ENCODE assay signal across 25 cellular contexts in the genomic region with DNA sequence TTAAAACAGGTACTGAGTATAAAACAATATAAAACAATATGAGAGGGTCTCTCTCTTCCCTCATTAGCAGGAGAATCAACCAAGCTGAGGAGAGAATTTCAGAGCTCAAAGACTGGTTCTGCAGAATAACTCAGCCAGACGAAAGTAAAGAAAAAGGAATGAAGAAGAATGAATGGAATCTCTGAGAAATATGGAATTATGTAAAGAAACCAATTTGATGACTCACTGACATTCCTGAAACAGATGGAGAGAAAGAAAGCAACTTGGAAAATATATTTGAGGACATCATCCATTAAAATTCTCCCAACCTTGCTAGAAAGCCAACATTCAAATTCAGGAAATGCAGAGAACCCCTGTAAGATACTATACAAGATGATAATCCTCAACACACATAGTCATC.
A peak's percentile ranks its signal among the peaks of the same experiment; 100 is the strongest.
DNase-seq lines count a peak whose midpoint lies in the region; ATAC-seq, FAIRE-seq and TF ChIP-seq lines count a peak whose summit lies in the region.
"Had no signal": no experiment of that assay in that cellular context is flagged by ENCODE, and none has a peak within 500 bp of the region (broad histone marks: within the 10 kb centered on the region; RNA-seq: fewer than 3 reads in every experiment).

No MANE protein-coding gene starts in this region.

- POLR2A ChIA-PET in PC-3 (lab: Charles Lee; ENCODE audit: unreplicated experiment) = no interaction called here
- POLR2A ChIA-PET in endothelial cell of umbilical vein (lab: Charles Lee) = no interaction called here

- no CpG with 5 or more reads among the region's 1 CpG for WGBS in H9 (ENCODE audit: extremely low coverage, insufficient read length, low lambda C conversion rate)

- no peaks in the 10 kb centered on the region for H3K9me2 ChIP-seq in PC-3 (replicated peaks; ENCODE audit: low read length)

- H3K4me3 ChIP-seq in PC-3 (ENCODE audit: low read length) (no peak overlapping the region), endothelial cell of umbilical vein (replicated peaks in 1 of 3; ENCODE audit: insufficient read depth in 1 of 3, low read depth in 1 of 3, low read length in 3 of 3) (no peak overlapping the region), upper lobe of right lung (no peak overlapping the region)
- H3K4me3 ChIP-seq: HAP-1 had no signal

- H4K5ac ChIP-seq in H9 (ENCODE audit: insufficient read length, low read depth, low read length) = no peak overlapping the region

- no peak overlapping the region for H3K4ac ChIP-seq in H9 (ENCODE audit: low read depth, low read length)

- TF ChIP-seq POLR2A in endothelial cell of umbilical vein (IDR thresholded peaks at IDR 0.05; ENCODE audit: low read depth, low read length) = no peak

- DNase-seq in ELR (ENCODE audit: low read depth) (peak; percentile 70), PC-3 (peak; percentile 17), endothelial cell of umbilical vein (ENCODE audit: low read depth, low spot score) (no peak), myocyte (ENCODE audit: low read depth) (peak; percentile 3), H9 (no peak), upper lobe of right lung (no peak)
- DNase-seq in activated CD4-positive, alpha-beta T cell treated with anti-CD3 and anti-CD28 coated beads for 1 hour = no peak
- no peak for DNase-seq in activated CD4-positive, alpha-beta T cell treated with anti-CD3 and anti-CD28 coated beads, Interleukin-2, amount 50 U/mL, for 1 hour
- DNase-seq: ACHN; activated CD4-positive, alpha-beta T cell treated with anti-CD3 and anti-CD28 coated beads, Interleukin-2, amount 50 U/mL, for 4 hours; amniotic stem cell; DMS53; effector memory CD8-positive, alpha-beta T cell; foreskin fibroblast; KBM-7; left cardiac atrium; NCI-H1048; NCI-H1930; NCI-H446 treated with DMSO at 0.1 percent for 48 hours; nephron progenitor cell; stimulated activated CD4-positive, alpha-beta T cell treated with anti-CD3 and anti-CD28 coated beads, Interleukin-4, amount 100 ng/mL, for 4 hours had no signal

- H2BK12ac ChIP-seq in H9 (ENCODE audit: insufficient read length, low read depth, low read length) = no peak overlapping the region

- intact Hi-C loops in PC-3 (cut with micrococcal nuclease) (no loop called here), endothelial cell of umbilical vein (cut with micrococcal nuclease) (no loop called here), upper lobe of right lung (cut with DNase I) (no loop called here)

- H3K36me3 ChIP-seq in PC-3 (ENCODE audit: low read depth, low read length) = no peaks in the 10 kb centered on the region
- no peaks in the 10 kb centered on the region for H3K36me3 ChIP-seq in endothelial cell of umbilical vein (ENCODE audit: control insufficient read depth in 2 of 2, extremely low read depth in 1 of 2, insufficient read depth in 2 of 2, low read length in 2 of 2)
- H3K36me3 ChIP-seq in upper lobe of right lung = no peaks in the 10 kb centered on the region
- H3K36me3 ChIP-seq: HAP-1 had no signal

- H3K79me1 ChIP-seq in H9 (ENCODE audit: insufficient read depth, low read depth, low read length, poor library complexity, severe bottlenecking) = no peaks in the 10 kb centered on the region

- H3K4me3 Mint-ChIP-seq in H9 = no peak overlapping the region
- H3K4me3 Mint-ChIP-seq: effector memory CD8-positive, alpha-beta T cell; nephron progenitor cell had no signal

- no peak for FAIRE-seq in endothelial cell of umbilical vein (lab: Jason Lieb, UNC)
- FAIRE-seq: urothelium cell line had no signal

- no peak overlapping the region for H2AFZ ChIP-seq in PC-3 (ENCODE audit: low read length)
- no peak overlapping the region for H2AFZ ChIP-seq in endothelial cell of umbilical vein (ENCODE audit: low read depth, low read length)
- H2AFZ ChIP-seq in H9 (ENCODE audit: low read length) = no peak overlapping the region

- H4K20me1 ChIP-seq in PC-3 (ENCODE audit: low read length) = no peaks in the 10 kb centered on the region
- H4K20me1 ChIP-seq in endothelial cell of umbilical vein (replicated peaks; ENCODE audit: control insufficient read depth, extremely low read depth, insufficient read depth, low read length) = no peaks in the 10 kb centered on the region
- no peaks in the 10 kb centered on the region for H4K20me1 ChIP-seq in H9 (ENCODE audit: control insufficient read depth, insufficient read depth, insufficient read length)

- H3K36me3 Mint-ChIP-seq in H9 (ENCODE audit: insufficient read depth in 1 of 3, low read depth in 3 of 3) = peaks cover 0 to 4% (median 2%) of the 10 kb centered on the region in 3 experiments; a peak in 3 of 7 replicates

- BruUV-seq in PC-3 (replicated peaks; lab: Mats Ljungman, UMichigan) = no TSS peak
- no TSS peak for BruUV-seq in endothelial cell of umbilical vein (replicated peaks; lab: Mats Ljungman, UMichigan)

- H3K18ac ChIP-seq in H9 (ENCODE audit: insufficient read length, low read depth, low read length) = no peak overlapping the region

- TF ChIP-seq CTCF in PC-3 (conservative IDR thresholded peaks at IDR 0.05; ENCODE audit: low read depth, low read length) = no peak
- TF ChIP-seq CTCF in endothelial cell of umbilical vein (IDR thresholded peaks at IDR 0.05; ENCODE audit: extremely low read depth in 1 of 2, insufficient read depth in 1 of 2, low read depth in 1 of 2, low read length in 2 of 2) = no peak
- TF ChIP-seq CTCF in H9 (conservative IDR thresholded peaks at IDR 0.05) = no peak
- TF ChIP-seq CTCF in upper lobe of right lung (IDR thresholded peaks at IDR 0.05) = no peak

- no peak overlapping the region for H3K14ac ChIP-seq in H9 (ENCODE audit: insufficient read depth, low read length)

- H3K9me3 ChIP-seq in PC-3 (ENCODE audit: low read length) = no peaks in the 10 kb centered on the region
- no peaks in the 10 kb centered on the region for H3K9me3 ChIP-seq in endothelial cell of umbilical vein (replicated peaks; ENCODE audit: control insufficient read depth, insufficient read depth, low read length)
- no peaks in the 10 kb centered on the region for H3K9me3 ChIP-seq in H9 (ENCODE audit: control insufficient read depth, low read depth, low read length)
- H3K9me3 ChIP-seq in upper lobe of right lung = no peaks in the 10 kb centered on the region
- H3K9me3 ChIP-seq: HAP-1 had no signal

- peaks cover 6% of the 10 kb centered on the region in 2 experiments; a peak in 4 of 5 replicates for H3K9me3 Mint-ChIP-seq in H9

- no peak overlapping the region for H2BK15ac ChIP-seq in H9 (ENCODE audit: low read depth, low read length)

- H4K91ac ChIP-seq in H9 (ENCODE audit: insufficient read length, low read depth, low read length) = no peak overlapping the region

- H3K9ac ChIP-seq in PC-3 (ENCODE audit: low read length) = no peak overlapping the region
- no peak overlapping the region for H3K9ac ChIP-seq in endothelial cell of umbilical vein (replicated peaks; ENCODE audit: extremely low read depth, insufficient read depth, low read length)
- no peak overlapping the region for H3K9ac ChIP-seq in H9 (ENCODE audit: extremely low read depth, insufficient read length, low read length)

- no peak overlapping the region for H3T11ph ChIP-seq in H9 (ENCODE audit: low read length)

- CTCF ChIA-PET in PC-3 (lab: Charles Lee) = no interaction called here
- CTCF ChIA-PET in endothelial cell of umbilical vein (lab: Charles Lee) = no interaction called here

- H2BK120ac ChIP-seq in H9 (ENCODE audit: low read depth, low read length, poor library complexity, severe bottlenecking) = no peak overlapping the region

- H3K9me1 ChIP-seq in endothelial cell of umbilical vein (replicated peaks; ENCODE audit: control insufficient read depth, extremely low read depth, insufficient read depth, low read length) = no peaks in the 10 kb centered on the region

- no peak overlapping the region for H3K4me2 ChIP-seq in PC-3 (ENCODE audit: low read length)
- no peak overlapping the region for H3K4me2 ChIP-seq in endothelial cell of umbilical vein (ENCODE audit: insufficient read depth, low read length)
- no peak overlapping the region for H3K4me2 ChIP-seq in H9 (ENCODE audit: insufficient read depth, insufficient read length, low read length)

- no peak overlapping the region for H4K8ac ChIP-seq in H9 (replicated peaks; ENCODE audit: insufficient read length, low read depth, low read length)

- H3K27ac Mint-ChIP-seq in H9 = no peak overlapping the region
- H3K27ac Mint-ChIP-seq: effector memory CD8-positive, alpha-beta T cell; nephron progenitor cell; progenitor cell of endocrine pancreas had no signal

- H3K27me3 ChIP-seq in PC-3 (ENCODE audit: low read length) (no peaks in the 10 kb centered on the region), endothelial cell of umbilical vein (ENCODE audit: control insufficient read depth in 2 of 2, insufficient read depth in 2 of 2, low read length in 2 of 2) (no peaks in the 10 kb centered on the region), H9 (ENCODE audit: insufficient read depth, low read length) (no peaks in the 10 kb centered on the region), upper lobe of right lung (no peaks in the 10 kb centered on the region)

- H3K56ac ChIP-seq in H9 (ENCODE audit: insufficient read length, low read depth, low read length) = no peak overlapping the region

- H3K23ac ChIP-seq in H9 (ENCODE audit: insufficient read length, low read depth, low read length) = no peak overlapping the region

- H3K79me2 ChIP-seq in PC-3 (ENCODE audit: low read length) (no peaks in the 10 kb centered on the region), endothelial cell of umbilical vein (ENCODE audit: control insufficient read depth, insufficient read depth, low read length) (no peaks in the 10 kb centered on the region), H9 (ENCODE audit: insufficient read depth, low read length) (no peaks in the 10 kb centered on the region)

- no peak overlapping the region for H2AK5ac ChIP-seq in H9 (ENCODE audit: insufficient read length, low read length)

- H3K27ac ChIP-seq in PC-3 (ENCODE audit: low read length) (no peak overlapping the region), endothelial cell of umbilical vein (ENCODE audit: insufficient read depth, low read depth, low read length) (no peak overlapping the region), H9 (ENCODE audit: insufficient read length, low read depth, low read length) (no peak overlapping the region), upper lobe of right lung (no peak overlapping the region)
- H3K27ac ChIP-seq: C4-2B had no signal

- no peaks in the 10 kb centered on the region for H3K4me1 ChIP-seq in PC-3 (ENCODE audit: insufficient read depth, low read length)
- no peaks in the 10 kb centered on the region for H3K4me1 ChIP-seq in endothelial cell of umbilical vein (ENCODE audit: control insufficient read depth, extremely low read depth, insufficient read depth, low read length)
- no peaks in the 10 kb centered on the region; the same call in 1 of the 2 replicates for H3K4me1 ChIP-seq in H9 (ENCODE audit: insufficient read depth, low read length)
- H3K4me1 ChIP-seq in upper lobe of right lung = no peaks in the 10 kb centered on the region
- H3K4me1 ChIP-seq: HAP-1 had no signal

- no peak overlapping the region for H2BK5ac ChIP-seq in H9 (ENCODE audit: insufficient read length, low read length)

- H3K23me2 ChIP-seq in H9 (ENCODE audit: insufficient read length, low read depth, low read length, poor library complexity, severe bottlenecking) = no peaks in the 10 kb centered on the region

- no peaks in the 10 kb centered on the region for H3F3A ChIP-seq in PC-3 (ENCODE audit: low read length, unreplicated experiment)

- no peaks in the 10 kb centered on the region for H3K27me3 Mint-ChIP-seq in H9 (ENCODE audit: low read depth)
- H3K27me3 Mint-ChIP-seq: effector memory CD8-positive, alpha-beta T cell; progenitor cell of endocrine pancreas had no signal

- ATAC-seq in PC-3 (no peak), upper lobe of right lung (no peak)
- ATAC-seq: effector memory CD8-positive, alpha-beta T cell; left cardiac atrium had no signal

- peaks cover 13 to 16% of the 10 kb centered on the region in 2 experiments for H3K4me1 Mint-ChIP-seq in H9
- H3K4me1 Mint-ChIP-seq: nephron progenitor cell had no signal

- H2BK20ac ChIP-seq in H9 (ENCODE audit: low read depth, low read length, poor library complexity, severe bottlenecking) = no peak overlapping the region

- dilution Hi-C loops in endothelial cell of umbilical vein (cut with MboI; ENCODE audit: extremely low pct_ligation_motif_present, low sequenced_read_pairs) = no loop called here

Comparison
In these comparisons a context has a peak if more than half of its experiments do, and no peak if none do; other contexts are left out.
1. DNase-seq: peak in ELR (single experiment), PC-3 (single experiment) and myocyte (single experiment); none in endothelial cell of umbilical vein (single experiment), activated CD4-positive, alpha-beta T cell treated with anti-CD3 and anti-CD28 coated beads for 1 hour (single experiment), activated CD4-positive, alpha-beta T cell treated with anti-CD3 and anti-CD28 coated beads, Interleukin-2, amount 50 U/mL, for 1 hour (single experiment), H9 (single experiment) and upper lobe of right lung (single experiment).